In the genomic region with DNA sequence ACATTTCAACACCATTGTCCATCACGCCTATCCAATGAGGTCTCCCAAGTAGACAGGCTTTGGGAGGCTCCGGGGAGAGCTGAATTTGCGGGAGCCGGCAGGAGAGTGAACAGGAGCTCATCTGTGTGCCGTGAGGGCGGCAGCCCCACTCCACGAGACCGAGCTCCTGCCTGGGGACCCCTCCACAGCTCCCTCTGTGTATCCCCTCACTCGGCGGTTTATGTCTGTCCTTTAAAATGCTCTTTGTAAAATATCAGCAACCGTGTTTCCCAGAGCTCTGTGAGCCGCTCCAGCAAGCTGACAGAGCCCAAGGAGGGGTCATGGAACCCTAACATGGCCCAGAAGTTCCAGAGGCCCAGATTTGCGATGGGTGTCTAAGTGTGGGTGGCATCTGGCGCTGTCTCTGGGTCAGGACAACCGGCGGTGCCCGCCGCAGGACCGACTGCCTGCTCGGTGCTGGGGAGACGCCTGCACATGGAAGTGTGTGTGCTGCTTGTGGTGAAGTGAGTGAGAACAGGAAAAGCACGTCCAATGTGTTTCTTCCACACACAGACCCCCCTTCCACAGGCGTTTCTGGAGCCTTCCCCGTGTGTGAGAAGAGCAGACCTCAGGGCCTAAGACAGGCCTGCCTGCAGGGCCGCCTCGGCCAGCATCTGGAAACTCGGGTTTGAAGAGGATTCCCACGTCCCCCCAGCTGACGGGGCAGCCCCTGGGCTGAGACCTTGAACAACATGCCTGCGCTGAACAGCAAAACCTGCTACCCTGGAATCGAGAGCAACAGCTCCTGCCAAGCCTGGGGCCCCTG, we compare ENCODE assay signal across 20 cellular contexts. TPM values are rescaled to one million over a fixed set of nuclear protein-coding genes. Genes with fewer than 3 reads are reported as not detected.
DNase-seq lines count a peak whose midpoint lies in the region; ATAC-seq and TF ChIP-seq lines count a peak whose summit lies in the region.
"Had no signal": no experiment of that assay in that cellular context is flagged by ENCODE, and none has a peak within 500 bp of the region (broad histone marks: within the 10 kb centered on the region; RNA-seq: fewer than 3 reads in every experiment).

No MANE protein-coding gene starts in this region.

- no peak overlapping the region for H3K4me3 Mint-ChIP-seq in activated naive CD8-positive, alpha-beta T cell
- H3K4me3 Mint-ChIP-seq in activated naive CD8-positive, alpha-beta T cell treated with anti-CD3 and anti-CD28 coated beads for 36 hours, result no peak overlapping the region
- H3K4me3 Mint-ChIP-seq in endodermal cell, result no peak overlapping the region
- H3K4me3 Mint-ChIP-seq: neural crest cell had no signal

- H3K4me3 ChIP-seq in endodermal cell (ENCODE audit: low read length) (no peak overlapping the region), osteoblast (ENCODE audit: insufficient read depth, low read length) (no peak overlapping the region), upper lobe of right lung (no peak overlapping the region)
- H3K4me3 ChIP-seq: vagina had no signal

- no peak overlapping the region for H3K4me2 ChIP-seq in osteoblast (ENCODE audit: insufficient read depth, low read length)

- no peaks in the 10 kb centered on the region for H3K27me3 ChIP-seq in endodermal cell (ENCODE audit: control insufficient read depth, insufficient read depth, low read length, poor library complexity, severe bottlenecking)
- H3K27me3 ChIP-seq in osteoblast (ENCODE audit: insufficient read depth, low read length), result no peaks in the 10 kb centered on the region
- H3K27me3 ChIP-seq in upper lobe of right lung, result no peaks in the 10 kb centered on the region
- H3K27me3 ChIP-seq: vagina had no signal

- H3K36me3 ChIP-seq in endodermal cell (ENCODE audit: control insufficient read depth, insufficient read depth, low read length) (peaks cover 15% of the 10 kb centered on the region), osteoblast (ENCODE audit: insufficient read depth, low read length) (no peaks in the 10 kb centered on the region), upper lobe of right lung (peaks cover 16% of the 10 kb centered on the region)

- peaks cover 8% of the 10 kb centered on the region for H3K36me3 Mint-ChIP-seq in activated naive CD8-positive, alpha-beta T cell
- H3K36me3 Mint-ChIP-seq in activated naive CD8-positive, alpha-beta T cell treated with anti-CD3 and anti-CD28 coated beads for 36 hours, result peaks cover 57% of the 10 kb centered on the region
- H3K36me3 Mint-ChIP-seq in endodermal cell (ENCODE audit: low read depth), result peaks cover 40% of the 10 kb centered on the region

- no peaks in the 10 kb centered on the region for H3K9me3 Mint-ChIP-seq in activated naive CD8-positive, alpha-beta T cell (ENCODE audit: low read depth)
- peaks cover 5% of the 10 kb centered on the region for H3K9me3 Mint-ChIP-seq in activated naive CD8-positive, alpha-beta T cell treated with anti-CD3 and anti-CD28 coated beads for 36 hours
- no peaks in the 10 kb centered on the region for H3K9me3 Mint-ChIP-seq in endodermal cell
- H3K9me3 Mint-ChIP-seq: neural crest cell had no signal

- H3K9me3 ChIP-seq in endodermal cell (ENCODE audit: control insufficient read depth, low read length) (no peaks in the 10 kb centered on the region), osteoblast (ENCODE audit: low read depth, low read length) (no peaks in the 10 kb centered on the region), upper lobe of right lung (no peaks in the 10 kb centered on the region)
- H3K9me3 ChIP-seq: vagina had no signal

- 93 to 96% methylated on average over 22 to 30 of the region's 31 CpGs for WGBS in endodermal cell (ENCODE audit: insufficient coverage in 1 of 2, insufficient read length in 1 of 2), 2 experiments

- H3K4me1 ChIP-seq in endodermal cell (ENCODE audit: control insufficient read depth, insufficient read depth, low read length) (no peaks in the 10 kb centered on the region), osteoblast (ENCODE audit: insufficient read depth, low read length) (no peaks in the 10 kb centered on the region), upper lobe of right lung (no peaks in the 10 kb centered on the region)
- H3K4me1 ChIP-seq: vagina had no signal

- H4K20me1 ChIP-seq in osteoblast (ENCODE audit: insufficient read depth, low read length), result peaks cover 15% of the 10 kb centered on the region

- no peak overlapping the region for H3K9ac ChIP-seq in endodermal cell (ENCODE audit: extremely low read depth, low read length, poor library complexity, severe bottlenecking)

- no peak overlapping the region for H2AFZ ChIP-seq in osteoblast (ENCODE audit: low read length)

- H3K79me2 ChIP-seq in osteoblast (ENCODE audit: insufficient read depth, low read length), result peaks cover 11% of the 10 kb centered on the region

- H3K27ac ChIP-seq in endodermal cell (ENCODE audit: low read depth, low read length) (no peak overlapping the region), osteoblast (ENCODE audit: low read depth, low read length) (no peak overlapping the region), upper lobe of right lung (no peak overlapping the region)
- H3K27ac ChIP-seq: C4-2B, vagina had no signal

- no peak for TF ChIP-seq CTCF in endodermal cell (conservative IDR thresholded peaks at IDR 0.05)
- no peak for TF ChIP-seq CTCF in osteoblast (IDR thresholded peaks at IDR 0.05; ENCODE audit: extremely low read depth, low read depth, low read length)
- no peak for TF ChIP-seq CTCF in upper lobe of right lung (IDR thresholded peaks at IDR 0.05)

- DNase-seq in activated naive CD8-positive, alpha-beta T cell treated with anti-CD3 and anti-CD28 coated beads for 36 hours, result no peak
- DNase-seq in endodermal cell (peak; percentile 32), osteoblast (ENCODE audit: insufficient read length, low spot score, missing footprints) (peak; percentile 68), upper lobe of right lung (peak; percentile 48), NCI-H510A (lab: John Stamatoyannopoulos, UW) (no peak), germinal center (ENCODE audit: low spot score) (no peak)
- DNase-seq: amygdala; central memory CD4-positive, alpha-beta T cell; GOT3; NCI-H146; NCI-H2171 treated with DMSO at 0.1 percent for 48 hours; NCI-H526 treated with DMSO at 0.1 percent for 48 hours; stimulated activated CD4-positive, alpha-beta T cell treated with anti-CD3 and anti-CD28 coated beads, Interleukin-4, amount 100 ng/mL, for 24 hours had no signal

- ATAC-seq in upper lobe of right lung (no peak), HG03280 (IDR thresholded peaks at IDR 0.05; ENCODE audit: unreplicated experiment) (no peak)
- ATAC-seq: esophagus mucosa had no signal

- H3K27me3 Mint-ChIP-seq in activated naive CD8-positive, alpha-beta T cell, result no peaks in the 10 kb centered on the region
- H3K27me3 Mint-ChIP-seq in activated naive CD8-positive, alpha-beta T cell treated with anti-CD3 and anti-CD28 coated beads for 36 hours, result no peaks in the 10 kb centered on the region
- no peaks in the 10 kb centered on the region for H3K27me3 Mint-ChIP-seq in endodermal cell (ENCODE audit: insufficient read depth)

- H3K4me1 Mint-ChIP-seq in activated naive CD8-positive, alpha-beta T cell (ENCODE audit: low read depth), result peaks cover 29% of the 10 kb centered on the region
- peaks cover 26% of the 10 kb centered on the region for H3K4me1 Mint-ChIP-seq in activated naive CD8-positive, alpha-beta T cell treated with anti-CD3 and anti-CD28 coated beads for 36 hours
- H3K4me1 Mint-ChIP-seq in endodermal cell, result peaks cover 5% of the 10 kb centered on the region

- H3K27ac Mint-ChIP-seq in activated naive CD8-positive, alpha-beta T cell, result peak overlapping the region; percentile 34
- no peak overlapping the region for H3K27ac Mint-ChIP-seq in activated naive CD8-positive, alpha-beta T cell treated with anti-CD3 and anti-CD28 coated beads for 36 hours
- H3K27ac Mint-ChIP-seq in endodermal cell, result no peak overlapping the region
- H3K27ac Mint-ChIP-seq: activated T-helper 2 cell treated with anti-CD3 and anti-CD28 coated beads, Interferon-gamma antibody, Interleukin-2, Interleukin-4, amounts not matched to agents 10 μg/mL and 5 μg/mL and 100 μg/mL, durations not matched to agents 14 hours and 24 hours and 36 hours had no signal

- intact Hi-C loops in upper lobe of right lung (cut with DNase I), result no loop called here

RNA-seq across cellular contexts. Expression of gene SLC66A2, which starts 34.7 kb away (rescaled TPM):
- total RNA-seq in activated naive CD8-positive, alpha-beta T cell treated with anti-CD3 and anti-CD28 coated beads for 36 hours, result 10 to 100 TPM; 30.0 to 30.2 TPM
- total RNA-seq in endodermal cell (10 to 100 TPM; 30.3 to 32.4 TPM), osteoblast (31.8 and 35.8 TPM in 2 replicates), upper lobe of right lung (59.5 TPM)
- 16.2 TPM for polyA plus RNA-seq in endodermal cell (2013, experiment 1 of 2)
- 16.9 TPM for polyA plus RNA-seq in endodermal cell (2013, experiment 2 of 2)

RNA-seq across cellular contexts. Expression of gene HSBP1L1, which starts 47.7 kb away (rescaled TPM):
- 10 to 100 TPM; 11.2 to 14.5 TPM for total RNA-seq in activated naive CD8-positive, alpha-beta T cell treated with anti-CD3 and anti-CD28 coated beads for 36 hours
- 1 to 10 TPM; 2.6 to 2.7 TPM for total RNA-seq in endodermal cell
- 4.1 TPM for polyA plus RNA-seq in endodermal cell (2013, experiment 1 of 2)
- 2.8 TPM for polyA plus RNA-seq in endodermal cell (2013, experiment 2 of 2)
- 9.4 and 11.2 TPM in 2 replicates for total RNA-seq in osteoblast
- total RNA-seq in upper lobe of right lung, result 48.7 TPM

Comparison
In these comparisons a context has a peak if more than half of its experiments do, and no peak if none do; other contexts are left out.
1. DNase-seq: peak in endodermal cell (single experiment), osteoblast (single experiment) and upper lobe of right lung (single experiment); none in activated naive CD8-positive, alpha-beta T cell treated with anti-CD3 and anti-CD28 coated beads for 36 hours (single experiment), NCI-H510A (single experiment) and germinal center (single experiment).